ENCODE assay signal across 25 cellular contexts in genomic region chr2:167941604-167942003, GRCh38.
"Had no signal": no experiment of that assay in that cellular context is flagged by ENCODE, and none has a peak within 500 bp of the region (broad histone marks: within the 10 kb centered on the region; RNA-seq: fewer than 3 reads in every experiment).

No MANE protein-coding gene starts in this region.

- H3K27me3 Mint-ChIP-seq: brain had no signal

- DNase-seq: activated CD4-positive, alpha-beta memory T cell treated with anti-CD3 and anti-CD28 coated beads, Interleukin-2, amount 10 ng/mL, durations not matched to agents 7 days and 5 days; activated CD4-positive, alpha-beta T cell treated with anti-CD3 and anti-CD28 coated beads for 1 hour; activated CD4-positive, alpha-beta T cell treated with anti-CD3 and anti-CD28 coated beads for 4 hours; activated CD4-positive, alpha-beta T cell treated with anti-CD3 and anti-CD28 coated beads, Interleukin-2, amount 10 ng/mL, durations not matched to agents 7 days and 5 days; activated CD4-positive, alpha-beta T cell treated with anti-CD3 and anti-CD28 coated beads, Interleukin-2, amount 50 U/mL, for 4 hours; activated CD8-positive, alpha-beta memory T cell treated with anti-CD3 and anti-CD28 coated beads, Interleukin-2, amount 50 U/mL, for 48 hours; activated gamma-delta T cell; activated naive CD4-positive, alpha-beta T cell; activated naive CD4-positive, alpha-beta T cell treated with anti-CD3 and anti-CD28 coated beads, Interleukin-2, amount 10 ng/mL, durations not matched to agents 7 days and 5 days; activated naive CD8-positive, alpha-beta T cell treated with anti-CD3 and anti-CD28 coated beads, Interleukin-2, amount 10 ng/mL, durations not matched to agents 7 days and 5 days; activated T-cell treated with anti-CD3 and anti-CD28 coated beads for 4 hours; activated T-cell treated with anti-CD3 and anti-CD28 coated beads, Interleukin-2, amount 50 U/mL, for 24 hours; activated T-cell treated with anti-CD3 and anti-CD28 coated beads, Interleukin-2, amount 50 U/mL, for 72 hours; dorsolateral prefrontal cortex; effector memory CD4-positive, alpha-beta T cell; endodermal cell; glutamatergic neuron; T-helper 2 cell had no signal

- H3K4me1 Mint-ChIP-seq: activated CD4-positive, alpha-beta memory T cell treated with anti-CD3 and anti-CD28 coated beads, Interleukin-2, amount 10 ng/mL, durations not matched to agents 7 days and 5 days; activated CD4-positive, alpha-beta T cell treated with anti-CD3 and anti-CD28 coated beads, Interleukin-2, amount 10 ng/mL, durations not matched to agents 7 days and 5 days; activated naive CD4-positive, alpha-beta T cell treated with anti-CD3 and anti-CD28 coated beads, Interleukin-2, amount 10 ng/mL, durations not matched to agents 7 days and 5 days; activated naive CD8-positive, alpha-beta T cell treated with anti-CD3 and anti-CD28 coated beads, Interleukin-2, amount 10 ng/mL, durations not matched to agents 7 days and 5 days had no signal

- H3K4me1 ChIP-seq: ascending aorta had no signal

- H3K36me3 Mint-ChIP-seq: activated naive CD4-positive, alpha-beta T cell treated with anti-CD3 and anti-CD28 coated beads, Interleukin-2, amount 10 ng/mL, durations not matched to agents 7 days and 5 days; activated naive CD4-positive, alpha-beta T cell treated with anti-CD3 and anti-CD28 coated beads, Interleukin-2, amount 50 U/mL, for 72 hours; activated naive CD8-positive, alpha-beta T cell treated with anti-CD3 and anti-CD28 coated beads, Interleukin-2, amount 10 ng/mL, durations not matched to agents 7 days and 5 days had no signal

- ATAC-seq: activated naive CD4-positive, alpha-beta T cell treated with anti-CD3 and anti-CD28 coated beads, Interleukin-2, amount 50 U/mL, for 72 hours; activated T-cell treated with anti-CD3 and anti-CD28 coated beads, Interleukin-2, amount 50 U/mL, for 72 hours; esophagus mucosa had no signal

- H3K27me3 ChIP-seq: ascending aorta, dorsolateral prefrontal cortex had no signal

- H3K9me3 ChIP-seq: ascending aorta had no signal

- H3K36me3 ChIP-seq: ascending aorta had no signal

- H3K27ac ChIP-seq: ascending aorta, coronary artery, dorsolateral prefrontal cortex had no signal

- H3K27ac Mint-ChIP-seq: activated CD4-positive, alpha-beta memory T cell treated with anti-CD3 and anti-CD28 coated beads, Interleukin-2, amount 10 ng/mL, durations not matched to agents 7 days and 5 days; activated CD4-positive, alpha-beta T cell treated with anti-CD3 and anti-CD28 coated beads, Interleukin-2, amount 10 ng/mL, durations not matched to agents 7 days and 5 days; activated naive CD4-positive, alpha-beta T cell treated with anti-CD3 and anti-CD28 coated beads, Interleukin-2, amount 10 ng/mL, durations not matched to agents 7 days and 5 days; activated naive CD4-positive, alpha-beta T cell treated with anti-CD3 and anti-CD28 coated beads, Interleukin-2, amount 50 U/mL, for 72 hours; activated naive CD8-positive, alpha-beta T cell treated with anti-CD3 and anti-CD28 coated beads, Interleukin-2, amount 10 ng/mL, durations not matched to agents 7 days and 5 days; activated T-cell treated with anti-CD3 and anti-CD28 coated beads, Interleukin-2, amount 50 U/mL, for 24 hours; activated T-cell treated with anti-CD3 and anti-CD28 coated beads, Interleukin-2, amount 50 U/mL, for 72 hours; dendritic cell treated with granulocyte-macrophage colony-stimulating factor and Interleukin-4, amounts not matched to agents 40 ng/mL and 50 ng/mL, for 4 days; endodermal cell had no signal

- H3K4me3 Mint-ChIP-seq: activated CD4-positive, alpha-beta memory T cell treated with anti-CD3 and anti-CD28 coated beads, Interleukin-2, amount 10 ng/mL, durations not matched to agents 7 days and 5 days; activated CD4-positive, alpha-beta T cell treated with anti-CD3 and anti-CD28 coated beads, Interleukin-2, amount 10 ng/mL, durations not matched to agents 7 days and 5 days; activated naive CD4-positive, alpha-beta T cell treated with anti-CD3 and anti-CD28 coated beads, Interleukin-2, amount 10 ng/mL, durations not matched to agents 7 days and 5 days; activated naive CD8-positive, alpha-beta T cell treated with anti-CD3 and anti-CD28 coated beads, Interleukin-2, amount 10 ng/mL, durations not matched to agents 7 days and 5 days; activated T-cell treated with anti-CD3 and anti-CD28 coated beads, Interleukin-2, amount 50 U/mL, for 24 hours; activated T-cell treated with anti-CD3 and anti-CD28 coated beads, Interleukin-2, amount 50 U/mL, for 72 hours; brain; central memory CD8-positive, alpha-beta T cell; dendritic cell treated with granulocyte-macrophage colony-stimulating factor and Interleukin-4, amounts not matched to agents 40 ng/mL and 50 ng/mL, for 4 days; endodermal cell had no signal

- H3K4me3 ChIP-seq: ascending aorta, coronary artery, dorsolateral prefrontal cortex had no signal

- H3K9me3 Mint-ChIP-seq: activated CD4-positive, alpha-beta memory T cell treated with anti-CD3 and anti-CD28 coated beads, Interleukin-2, amount 10 ng/mL, durations not matched to agents 7 days and 5 days; activated CD4-positive, alpha-beta T cell treated with anti-CD3 and anti-CD28 coated beads, Interleukin-2, amount 10 ng/mL, durations not matched to agents 7 days and 5 days; activated naive CD4-positive, alpha-beta T cell treated with anti-CD3 and anti-CD28 coated beads, Interleukin-2, amount 10 ng/mL, durations not matched to agents 7 days and 5 days; activated naive CD8-positive, alpha-beta T cell treated with anti-CD3 and anti-CD28 coated beads, Interleukin-2, amount 10 ng/mL, durations not matched to agents 7 days and 5 days; activated T-cell treated with anti-CD3 and anti-CD28 coated beads, Interleukin-2, amount 50 U/mL, for 24 hours; activated T-cell treated with anti-CD3 and anti-CD28 coated beads, Interleukin-2, amount 50 U/mL, for 72 hours; central memory CD8-positive, alpha-beta T cell; dendritic cell treated with granulocyte-macrophage colony-stimulating factor and Interleukin-4, amounts not matched to agents 40 ng/mL and 50 ng/mL, for 4 days; endodermal cell had no signal
